Comparison of ENCODE assay signal across 8 cellular contexts in genomic region chr13:57627663-57628062, GRCh38. TPM values are rescaled to one million over a fixed set of nuclear protein-coding genes. Genes with fewer than 3 reads are reported as not detected.
DNase-seq lines count a peak whose midpoint lies in the region; TF ChIP-seq lines count a peak whose summit lies in the region.

No MANE protein-coding gene starts in this region.

- H3K27me3 ChIP-seq in Karpas-422 (ENCODE audit: low read length) (no peaks in the 10 kb centered on the region), SU-DHL-6 (ENCODE audit: low read length) (no peaks in the 10 kb centered on the region)

- no peak overlapping the region for H2AFZ ChIP-seq in Karpas-422 (ENCODE audit: low read length)
- peak overlapping the region; percentile 52 for H2AFZ ChIP-seq in SU-DHL-6 (ENCODE audit: low read depth, low read length, severe bottlenecking)

- H3K9me3 ChIP-seq in Karpas-422 (ENCODE audit: low read length) (peaks cover 10% of the 10 kb centered on the region), SU-DHL-6 (ENCODE audit: insufficient read depth, low read length) (no peaks in the 10 kb centered on the region)

- no peaks in the 10 kb centered on the region for H3K9me2 ChIP-seq in Karpas-422 (replicated peaks; ENCODE audit: insufficient read depth, low read length)
- H3K9me2 ChIP-seq in SU-DHL-6 (replicated peaks; ENCODE audit: insufficient read depth, low read length): no peaks in the 10 kb centered on the region

- H4K20me1 ChIP-seq in Karpas-422 (ENCODE audit: insufficient read depth, low read depth, low read length) (no peaks in the 10 kb centered on the region), SU-DHL-6 (ENCODE audit: low read depth, low read length) (no peaks in the 10 kb centered on the region)

- H3K4me3 ChIP-seq in Karpas-422 (ENCODE audit: low read length): no peak overlapping the region
- no peak overlapping the region for H3K4me3 ChIP-seq in SU-DHL-6 (ENCODE audit: insufficient read depth, low read length, poor library complexity, severe bottlenecking)

- H3K79me2 ChIP-seq in Karpas-422 (ENCODE audit: low read length) (no peaks in the 10 kb centered on the region), SU-DHL-6 (ENCODE audit: insufficient read depth, low read length) (no peaks in the 10 kb centered on the region)

- H3K27ac ChIP-seq in Karpas-422 (ENCODE audit: low read length): no peak overlapping the region
- H3K27ac ChIP-seq in SU-DHL-6 (ENCODE audit: low read depth, low read length): no peak overlapping the region

- no peaks in the 10 kb centered on the region for H3K36me3 ChIP-seq in Karpas-422 (ENCODE audit: insufficient read depth, low read length)
- H3K36me3 ChIP-seq in SU-DHL-6 (ENCODE audit: low read length): no peaks in the 10 kb centered on the region

- no peaks in the 10 kb centered on the region for H3F3A ChIP-seq in SU-DHL-6 (ENCODE audit: insufficient read depth)

- no peak overlapping the region for H3K4me2 ChIP-seq in Karpas-422 (ENCODE audit: low read depth, low read length, poor library complexity, severe bottlenecking)
- no peak overlapping the region for H3K4me2 ChIP-seq in SU-DHL-6 (ENCODE audit: low read depth, low read length, poor library complexity, severe bottlenecking)

- DNase-seq in SIG-M5 treated with dmso at 0.1 percent for 504 hours (lab: John Stamatoyannopoulos, UW; ENCODE audit: unreplicated experiment) (peak; percentile 63), SIG-M5 (lab: John Stamatoyannopoulos, UW) (no peak), Karpas-422 (peak; percentile 76), kidney glomerular epithelial cell (lab: John Stamatoyannopoulos, UW) (peak; percentile 35), COLO668 (lab: John Stamatoyannopoulos, UW; ENCODE audit: unreplicated experiment) (no peak)
- no peak for DNase-seq in stimulated activated CD4-positive, alpha-beta T cell treated with anti-CD3 and anti-CD28 coated beads, Interleukin-4, amount 100 ng/mL, for 24 hours
- DNase-seq in activated CD4-positive, alpha-beta T cell treated with anti-CD3 and anti-CD28 coated beads for 1 hour: no peak

- H3K4me1 ChIP-seq in Karpas-422 (ENCODE audit: low read length): no peaks in the 10 kb centered on the region

- peak; percentile 34 for TF ChIP-seq CTCF in SU-DHL-6 (IDR thresholded peaks at IDR 0.05; ENCODE audit: insufficient read depth, low read length, poor library complexity, severe bottlenecking)

- H3K9ac ChIP-seq in Karpas-422 (ENCODE audit: low read length): no peak overlapping the region
- no peak overlapping the region for H3K9ac ChIP-seq in SU-DHL-6 (ENCODE audit: low read length)

RNA-seq across cellular contexts. Expression of gene PCDH17, which starts 3.9 kb away (rescaled TPM):
- not detected in 2 replicates for total RNA-seq in Karpas-422 (2014; rRNA removed; shearing (Covaris generic); ENCODE audit: low replicate concordance)

Comparison
In these comparisons a context has a peak if more than half of its experiments do, and no peak if none do; other contexts are left out.
1. DNase-seq: peak in SIG-M5 treated with dmso at 0.1 percent for 504 hours (single experiment), Karpas-422 (single experiment) and kidney glomerular epithelial cell (single experiment); none in SIG-M5 (single experiment), stimulated activated CD4-positive, alpha-beta T cell treated with anti-CD3 and anti-CD28 coated beads, Interleukin-4, amount 100 ng/mL, for 24 hours (single experiment), activated CD4-positive, alpha-beta T cell treated with anti-CD3 and anti-CD28 coated beads for 1 hour (single experiment) and COLO668 (single experiment).